ENCODE assay signal across 1 cellular context in genomic region chr14:24972844-24973243, GRCh38.
A peak's percentile ranks its signal among the peaks of the same experiment; 100 is the strongest.
TF ChIP-seq lines count a peak whose summit lies in the region.

No MANE protein-coding gene starts in this region.

TF ChIP-seq in HepG2, 621 proteins besides CTCF, POLR2A, EP300 and RAD21 (continued from another document):
- TF ChIP-seq TEF (CRISPR knock-in tag; IDR thresholded peaks at IDR 0.05) = no peak
- TF ChIP-seq NR2C2 (CRISPR knock-in tag; IDR thresholded peaks at IDR 0.05; ENCODE audit: borderline replicate concordance) = no peak
- no peak for TF ChIP-seq ZNF570 (CRISPR knock-in tag; IDR thresholded peaks at IDR 0.05; ENCODE audit: borderline replicate concordance)
- TF ChIP-seq ZNF121 (CRISPR knock-in tag; IDR thresholded peaks at IDR 0.05) = peak; percentile 61; the same call in 1 of the 2 replicates
- TF ChIP-seq HOXA3 (CRISPR knock-in tag; IDR thresholded peaks at IDR 0.05) = no peak
- no peak for TF ChIP-seq HDAC6 (IDR thresholded peaks at IDR 0.05; ENCODE audit: low read depth, low read length)
- no peak for TF ChIP-seq CSRNP2 (CRISPR knock-in tag; conservative IDR thresholded peaks at IDR 0.05; ENCODE audit: low read depth)
- TF ChIP-seq ZNF672 (CRISPR knock-in tag; IDR thresholded peaks at IDR 0.05) = no peak
- no peak for TF ChIP-seq ZNF256 (CRISPR knock-in tag; conservative IDR thresholded peaks at IDR 0.05)
- no peak for TF ChIP-seq ZSCAN22 (CRISPR knock-in tag; IDR thresholded peaks at IDR 0.05)
- no peak for TF ChIP-seq ZUFSP (CRISPR knock-in tag; IDR thresholded peaks at IDR 0.05; ENCODE audit: borderline replicate concordance)
- no peak for TF ChIP-seq NCOR1 (IDR thresholded peaks at IDR 0.05; ENCODE audit: borderline replicate concordance, low read length)
- TF ChIP-seq ZMYM2 (CRISPR knock-in tag; IDR thresholded peaks at IDR 0.05) = 0 out of 2 replicates have a peak, but pooled peaks have one; percentile 19
